In the genomic region with DNA sequence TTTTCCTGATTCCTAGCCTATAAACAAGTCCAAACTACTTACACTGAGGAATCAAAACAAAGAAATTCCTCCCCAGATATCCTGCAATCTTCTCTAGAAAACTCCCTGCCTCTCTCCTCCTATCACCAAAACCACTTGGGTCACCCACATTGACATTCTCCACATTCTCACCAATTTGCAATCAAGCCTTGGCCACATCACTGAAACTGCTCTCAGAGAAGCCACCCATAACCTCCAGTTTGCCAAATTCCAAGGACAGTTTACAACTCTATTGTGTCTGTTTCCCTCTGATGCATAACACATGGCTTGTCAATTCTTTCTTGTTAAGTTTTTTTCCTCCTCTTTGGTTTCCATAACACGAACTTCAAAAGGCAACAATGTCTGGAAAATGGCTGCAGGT, we compare ENCODE assay signal across 22 cellular contexts.
"Had no signal": no experiment of that assay in that cellular context is flagged by ENCODE, and none has a peak within 500 bp of the region (broad histone marks: within the 10 kb centered on the region; RNA-seq: fewer than 3 reads in every experiment).

No MANE protein-coding gene starts in this region.

- H3K27ac ChIP-seq: SJSA1, SK-N-MC had no signal

- H3K36me3 ChIP-seq: SJSA1 had no signal

- FAIRE-seq: RCC 7860 had no signal

- H3K9me3 ChIP-seq: SJSA1 had no signal

- DNase-seq: KBM-7, MV-4-11, NCI-H1048, NCI-H1105 treated with DMSO at 0.1 percent for 48 hours, NCI-H1417 treated with DMSO at 0.1 percent for 48 hours, NCI-H146, NCI-H1694 treated with DMSO at 0.1 percent for 48 hours, NCI-H1930, NCI-H2081, NCI-H2107, NCI-H2227 treated with DMSO at 0.1 percent for 48 hours, NCI-H446, NCI-H510A, NCI-H524 treated with DMSO at 0.1 percent for 48 hours, NCI-H69, NCI-H774, Right ventricle myocardium superior, RPMI8226, SIG-M5 had no signal

- H3K27me3 ChIP-seq: SJSA1 had no signal

- H3K4me3 ChIP-seq: SJSA1, SK-N-MC had no signal

- H3K4me1 ChIP-seq: SJSA1 had no signal
